ENCODE assay signal across 13 cellular contexts in the genomic region with DNA sequence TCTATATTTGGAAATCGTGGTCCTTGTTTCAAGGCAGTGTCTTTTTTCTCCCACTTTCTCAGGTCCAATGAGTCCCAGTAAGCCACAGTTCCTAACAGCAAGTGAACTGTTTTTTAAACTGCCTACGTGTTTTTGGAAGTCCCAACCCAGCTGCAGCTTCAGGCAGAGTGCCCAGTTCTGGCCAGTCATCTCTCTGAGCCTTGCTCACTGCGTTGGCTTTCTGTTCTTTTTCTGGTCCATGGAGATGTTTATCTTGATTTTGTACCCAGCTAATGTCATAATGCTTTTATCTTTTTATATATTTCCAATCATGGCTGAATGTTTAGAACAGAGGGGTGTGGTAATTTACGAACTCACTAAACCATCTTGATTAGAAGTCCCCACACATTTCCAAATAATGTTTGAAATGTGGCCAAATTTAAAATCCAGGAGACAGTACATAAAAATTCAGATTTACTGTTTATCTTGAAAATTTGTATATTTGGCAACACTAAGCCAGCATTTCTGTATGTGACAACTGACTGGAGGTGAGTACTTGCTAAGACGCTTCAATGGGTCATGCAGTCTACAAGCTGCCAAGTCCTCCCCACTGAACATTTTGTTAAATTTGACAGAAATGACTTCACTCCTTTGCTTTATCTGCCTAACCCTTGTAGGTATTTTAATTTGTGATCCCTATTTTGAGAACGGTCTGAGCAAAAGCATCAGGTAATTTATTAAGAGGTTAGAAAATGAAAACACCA. TPM values are rescaled to one million over a fixed set of nuclear protein-coding genes. Genes with fewer than 3 reads are reported as not detected.
A peak's percentile ranks its signal among the peaks of the same experiment; 100 is the strongest.
DNase-seq lines count a peak whose midpoint lies in the region; ATAC-seq and TF ChIP-seq lines count a peak whose summit lies in the region.
"Had no signal": no experiment of that assay in that cellular context is flagged by ENCODE, and none has a peak within 500 bp of the region (broad histone marks: within the 10 kb centered on the region; RNA-seq: fewer than 3 reads in every experiment).

No MANE protein-coding gene starts in this region.

- no peaks in the 10 kb centered on the region for H3K27me3 ChIP-seq in GM23248 (replicated peaks; ENCODE audit: insufficient read depth)
- no peaks in the 10 kb centered on the region for H3K27me3 ChIP-seq in brain microvascular endothelial cell (replicated peaks)
- H3K27me3 ChIP-seq in skeletal muscle tissue (ENCODE audit: control insufficient read depth in 3 of 3, insufficient read depth in 3 of 3, low read length in 3 of 3): no peaks in the 10 kb centered on the region

- H3K9me2 ChIP-seq in GM23248 (ENCODE audit: insufficient read depth): no peaks in the 10 kb centered on the region

- H3K36me3 Mint-ChIP-seq in stimulated activated memory B cell treated with anti-CD40 and anti-IgM and Interleukin-4, amounts not matched to agents 10 μg/mL and 1 μg/mL and 100 μg/mL, for 72 hours: no peaks in the 10 kb centered on the region
- H3K36me3 Mint-ChIP-seq: activated CD8-positive, alpha-beta memory T cell treated with anti-CD3 and anti-CD28 coated beads, Interleukin-2, amount 10 ng/mL, durations not matched to agents 7 days and 5 days had no signal

- no peaks in the 10 kb centered on the region for H3K79me2 ChIP-seq in GM23248 (ENCODE audit: insufficient read depth)

- no peaks in the 10 kb centered on the region for H3K27me3 Mint-ChIP-seq in stimulated activated memory B cell treated with anti-CD40 and anti-IgM and Interleukin-4, amounts not matched to agents 10 μg/mL and 1 μg/mL and 100 μg/mL, for 72 hours

- peak; percentile 96 for DNase-seq in GM23248
- DNase-seq in brain microvascular endothelial cell: peak; percentile 87
- DNase-seq in hepatic stellate cell (ENCODE audit: low spot score): peak; percentile 47
- no peak for DNase-seq in HT-29 (ENCODE audit: low spot score)
- DNase-seq in NCI-H2029 treated with DMSO at 0.1 percent for 48 hours (lab: John Stamatoyannopoulos, UW): no peak
- DNase-seq: activated CD8-positive, alpha-beta memory T cell treated with anti-CD3 and anti-CD28 coated beads, Interleukin-2, amount 10 ng/mL, durations not matched to agents 7 days and 5 days; DMS79; effector memory CD4-positive, alpha-beta T cell; NCI-H1436 treated with DMSO at 0.1 percent for 48 hours had no signal

- H3K9me3 ChIP-seq in GM23248 (ENCODE audit: low read depth) (no peaks in the 10 kb centered on the region), skeletal muscle tissue (ENCODE audit: control insufficient read depth in 3 of 3, low read length in 3 of 3) (no peaks in the 10 kb centered on the region)

- H3K9me3 Mint-ChIP-seq in stimulated activated memory B cell treated with anti-CD40 and anti-IgM and Interleukin-4, amounts not matched to agents 10 μg/mL and 1 μg/mL and 100 μg/mL, for 72 hours: no peaks in the 10 kb centered on the region

- H3K9ac ChIP-seq in GM23248 (peak overlapping the region; percentile 39), skeletal muscle tissue (ENCODE audit: low read depth in 1 of 3, low read length in 3 of 3) (no peak overlapping the region)

- peak overlapping the region; percentile 9; the same call in 1 of the 2 replicates for H3K4me3 ChIP-seq in GM23248
- H3K4me3 ChIP-seq in brain microvascular endothelial cell (ENCODE audit: low read depth, low read length): no peak overlapping the region
- no peak overlapping the region for H3K4me3 ChIP-seq in skeletal muscle tissue (ENCODE audit: low read length in 3 of 3)

- H4K20me1 ChIP-seq in GM23248 (ENCODE audit: insufficient read depth): no peaks in the 10 kb centered on the region

- peak overlapping the region; percentile 70 for H3K4me2 ChIP-seq in GM23248 (ENCODE audit: unreplicated experiment)

- H3K27ac Mint-ChIP-seq in stimulated activated memory B cell treated with anti-CD40 and anti-IgM and Interleukin-4, amounts not matched to agents 10 μg/mL and 1 μg/mL and 100 μg/mL, for 72 hours: no peak overlapping the region
- H3K27ac Mint-ChIP-seq: activated CD8-positive, alpha-beta memory T cell treated with anti-CD3 and anti-CD28 coated beads, Interleukin-2, amount 10 ng/mL, durations not matched to agents 7 days and 5 days had no signal

- no peaks in the 10 kb centered on the region for H3K4me1 Mint-ChIP-seq in stimulated activated memory B cell treated with anti-CD40 and anti-IgM and Interleukin-4, amounts not matched to agents 10 μg/mL and 1 μg/mL and 100 μg/mL, for 72 hours
- H3K4me1 Mint-ChIP-seq: activated CD8-positive, alpha-beta memory T cell treated with anti-CD3 and anti-CD28 coated beads, Interleukin-2, amount 10 ng/mL, durations not matched to agents 7 days and 5 days had no signal

- H2AFZ ChIP-seq in GM23248: peak overlapping the region; percentile 36

- H3K4me3 Mint-ChIP-seq in stimulated activated memory B cell treated with anti-CD40 and anti-IgM and Interleukin-4, amounts not matched to agents 10 μg/mL and 1 μg/mL and 100 μg/mL, for 72 hours: no peak overlapping the region
- H3K4me3 Mint-ChIP-seq: activated CD8-positive, alpha-beta memory T cell treated with anti-CD3 and anti-CD28 coated beads, Interleukin-2, amount 10 ng/mL, durations not matched to agents 7 days and 5 days had no signal

- H3K27ac ChIP-seq in GM23248: peak overlapping the region; percentile 62
- H3K27ac ChIP-seq in brain microvascular endothelial cell: no peak overlapping the region
- H3K27ac ChIP-seq in skeletal muscle tissue (ENCODE audit: low read depth, low read length): peak overlapping the region; percentile 31

- ATAC-seq in stimulated activated memory B cell treated with anti-CD40 and anti-IgM and Interleukin-4, amounts not matched to agents 10 μg/mL and 1 μg/mL and 100 μg/mL, for 72 hours: no peak
- ATAC-seq in HG03521 (IDR thresholded peaks at IDR 0.05; ENCODE audit: unreplicated experiment): no peak
- ATAC-seq: activated CD8-positive, alpha-beta memory T cell treated with anti-CD3 and anti-CD28 coated beads, Interleukin-2, amount 10 ng/mL, durations not matched to agents 7 days and 5 days had no signal

- 21 to 22% methylated on average over 6 of the region's 6 CpGs for WGBS in GM23248 (ENCODE audit: low coverage in 1 of 2, low lambda C conversion rate in 2 of 2, missing lambda C conversion rate in 2 of 2), 2 experiments

- H3F3A ChIP-seq in GM23248 (ENCODE audit: insufficient read depth): peaks cover 19% of the 10 kb centered on the region; the same call in 1 of the 2 replicates

- no peak for TF ChIP-seq CTCF in brain microvascular endothelial cell (IDR thresholded peaks at IDR 0.05; ENCODE audit: low read depth, low read length, missing control alignments)

- in situ Hi-C loops in GM23248 (cut with MboI): no loop called here
- in situ Hi-C loops in brain microvascular endothelial cell (cut with HindIII; ENCODE audit: low pct_ligation_motif_present, low sequenced_read_pairs): no loop called here

- H3K36me3 ChIP-seq in GM23248 (ENCODE audit: low read depth): no peaks in the 10 kb centered on the region
- no peaks in the 10 kb centered on the region for H3K36me3 ChIP-seq in brain microvascular endothelial cell (replicated peaks)
- H3K36me3 ChIP-seq in skeletal muscle tissue (ENCODE audit: control insufficient read depth in 3 of 3, insufficient read depth in 3 of 3, low read length in 3 of 3): no peaks in the 10 kb centered on the region

- H3K4me1 ChIP-seq in GM23248 (ENCODE audit: insufficient read depth) (peaks cover 20% of the 10 kb centered on the region), skeletal muscle tissue (ENCODE audit: control insufficient read depth in 3 of 3, insufficient read depth in 3 of 3, low read length in 3 of 3) (peaks cover 0 to 2% (median 0%) of the 10 kb centered on the region in 3 donors)

RNA-seq across cellular contexts. Expression of a gene that starts 46.1 kb away (rescaled TPM):
- under 0.01 and 1.3 TPM in 2 replicates for total RNA-seq in GM23248 (2014; rRNA removed; shearing (Covaris generic))
- 0.06 and 0.09 TPM in 2 replicates for polyA plus RNA-seq in GM23248 (2016; fragmentation: Nextera tagmentation; extraction: Ambion mirVana)
- 0.52 TPM for total RNA-seq in skeletal muscle tissue
- total RNA-seq in HT-29 (2014; rRNA removed; shearing (Covaris generic)): 0.13 and 0.18 TPM in 2 replicates
- total RNA-seq: activated CD8-positive, alpha-beta memory T cell treated with anti-CD3 and anti-CD28 coated beads, Interleukin-2, amount 10 ng/mL, durations not matched to agents 7 days and 5 days; mononuclear cell had no signal

Comparison
In these comparisons a context has a peak if more than half of its experiments do, and no peak if none do; other contexts are left out.
1. DNase-seq: peak in GM23248 (single experiment), brain microvascular endothelial cell (single experiment) and hepatic stellate cell (single experiment); none in HT-29 (single experiment) and NCI-H2029 treated with DMSO at 0.1 percent for 48 hours (single experiment).